1 cellular context compared by ENCODE assay signal in genomic region chr13:61901946-61902541, GRCh38.
TF ChIP-seq lines count a peak whose summit lies in the region.

No MANE protein-coding gene starts in this region.

TF ChIP-seq in HEK293, 187 proteins besides CTCF, POLR2A, EP300 and RAD21 (continued from another document):
- no peak for TF ChIP-seq BCL11B (tag by site-specific recombination; IDR thresholded peaks at IDR 0.05; ENCODE audit: low read depth)
- peak; percentile 94 for TF ChIP-seq SETDB1 (IDR thresholded peaks at IDR 0.05; ENCODE audit: insufficient read length, low read length)
- no peak for TF ChIP-seq ZBTB49 (tag by site-specific recombination; IDR thresholded peaks at IDR 0.05; ENCODE audit: low read depth)
